Comparison of ENCODE assay signal across 15 cellular contexts in the genomic region with DNA sequence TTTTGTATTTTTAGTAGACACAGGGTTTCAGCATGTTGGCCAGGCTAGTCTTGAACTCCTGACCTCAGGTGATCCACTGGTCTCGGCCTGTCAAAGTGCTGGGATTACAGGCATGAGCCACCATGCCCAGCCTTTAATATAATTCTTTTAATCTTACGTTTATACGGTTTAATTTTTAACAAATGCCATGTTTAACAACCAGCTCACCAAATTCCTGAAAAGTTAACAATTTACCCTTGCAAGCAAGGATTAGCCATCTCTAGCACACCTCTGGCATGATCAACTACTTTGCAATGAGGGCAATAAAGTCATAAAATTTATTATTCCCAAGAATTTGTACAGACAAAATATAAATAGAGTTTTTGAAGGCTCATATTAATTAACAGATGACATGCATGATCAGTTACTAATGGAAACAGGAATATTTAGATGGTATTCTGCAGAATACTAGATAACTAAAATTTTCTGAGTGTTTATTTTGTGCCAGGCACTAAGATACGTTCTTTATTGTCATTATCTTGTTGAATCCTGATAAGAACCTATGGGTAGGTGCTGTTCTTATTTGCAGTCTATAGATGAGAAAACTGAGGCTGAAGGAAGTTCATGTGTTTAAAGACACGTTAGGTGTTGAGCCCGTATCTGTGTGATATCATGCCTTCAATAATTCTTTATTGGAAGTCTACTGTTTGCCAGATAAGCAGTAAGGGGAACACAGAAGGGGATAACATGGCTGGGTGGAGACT.
DNase-seq lines count a peak whose midpoint lies in the region; ATAC-seq and TF ChIP-seq lines count a peak whose summit lies in the region.
"Had no signal": no experiment of that assay in that cellular context is flagged by ENCODE, and none has a peak within 500 bp of the region (broad histone marks: within the 10 kb centered on the region; RNA-seq: fewer than 3 reads in every experiment).

No MANE protein-coding gene starts in this region.

- no peaks in the 10 kb centered on the region for H3K27me3 ChIP-seq in right lobe of liver

- H3K4me1 Mint-ChIP-seq in activated CD4-positive, alpha-beta T cell treated with anti-CD3 and anti-CD28 coated beads, Interleukin-2, amount 10 ng/mL, durations not matched to agents 24 days and 14 days: peaks cover 5% of the 10 kb centered on the region
- peaks cover 5% of the 10 kb centered on the region for H3K4me1 Mint-ChIP-seq in stimulated activated naive CD8-positive, alpha-beta T cell treated with anti-CD3 and anti-CD28 coated beads, Interleukin-15, amount 100 ng/mL, for 72 hours

- no peak for TF ChIP-seq CTCF in epithelial cell of proximal tubule (conservative IDR thresholded peaks at IDR 0.05; ENCODE audit: low read depth, low read length)
- no peak for TF ChIP-seq CTCF in right lobe of liver (IDR thresholded peaks at IDR 0.05)

- no peaks in the 10 kb centered on the region for H3K9me3 ChIP-seq in right lobe of liver

- no peak overlapping the region for H3K27ac ChIP-seq in right lobe of liver
- H3K27ac ChIP-seq: C4-2B, GM23248 had no signal

- intact Hi-C loops in right lobe of liver (cut with DNase I): no loop called here
- intact Hi-C loops in activated CD4-positive, alpha-beta T cell treated with anti-CD3 and anti-CD28 coated beads, Interleukin-2, amount 10 ng/mL, durations not matched to agents 24 days and 14 days (cut with micrococcal nuclease): no loop called here

- TF ChIP-seq POLR2A in right lobe of liver (IDR thresholded peaks at IDR 0.05): no peak

- DNase-seq in HK-2 (ENCODE audit: unreplicated experiment) (peak; percentile 20), epithelial cell of proximal tubule (ENCODE audit: low read depth) (peak; percentile 84), right lobe of liver (peak in 1 of 3 donors; percentile 23), superior temporal gyrus (ENCODE audit: extremely low spot score) (no peak)
- no peak for DNase-seq in activated CD4-positive, alpha-beta T cell treated with anti-CD3 and anti-CD28 coated beads, Interleukin-2, amount 10 ng/mL, durations not matched to agents 24 days and 14 days
- no peak for DNase-seq in stimulated activated naive CD8-positive, alpha-beta T cell treated with anti-CD3 and anti-CD28 coated beads, Interleukin-15, amount 100 ng/mL, for 72 hours
- DNase-seq: GM23248, NCI-H1092, NCI-H1694, NCI-H345, NCI-H69 had no signal

- ATAC-seq in right lobe of liver: peak; percentile 76 to 95 (median 89)
- no peak for ATAC-seq in stimulated activated naive CD8-positive, alpha-beta T cell treated with anti-CD3 and anti-CD28 coated beads, Interleukin-15, amount 100 ng/mL, for 72 hours
- no peak for ATAC-seq in HG02852 (IDR thresholded peaks at IDR 0.05; ENCODE audit: unreplicated experiment)
- ATAC-seq: HCT116, K562 had no signal

- 33% methylated on average over 6 of the region's 6 CpGs for WGBS in right lobe of liver (ENCODE audit: insufficient coverage, low coverage, low lambda C conversion rate, missing lambda C conversion rate)

- H3K36me3 Mint-ChIP-seq in activated CD4-positive, alpha-beta T cell treated with anti-CD3 and anti-CD28 coated beads, Interleukin-2, amount 10 ng/mL, durations not matched to agents 24 days and 14 days (ENCODE audit: low read depth): no peaks in the 10 kb centered on the region

- H3K4me1 ChIP-seq in right lobe of liver: peaks cover 0 to 10% (median 4%) of the 10 kb centered on the region in 4 donors

- no peak overlapping the region for H3K27ac Mint-ChIP-seq in activated CD4-positive, alpha-beta T cell treated with anti-CD3 and anti-CD28 coated beads, Interleukin-2, amount 10 ng/mL, durations not matched to agents 24 days and 14 days
- no peak overlapping the region for H3K27ac Mint-ChIP-seq in stimulated activated naive CD8-positive, alpha-beta T cell treated with anti-CD3 and anti-CD28 coated beads, Interleukin-15, amount 100 ng/mL, for 72 hours

- H3K9me3 Mint-ChIP-seq in activated CD4-positive, alpha-beta T cell treated with anti-CD3 and anti-CD28 coated beads, Interleukin-2, amount 10 ng/mL, durations not matched to agents 24 days and 14 days: no peaks in the 10 kb centered on the region
- H3K9me3 Mint-ChIP-seq in stimulated activated naive CD8-positive, alpha-beta T cell treated with anti-CD3 and anti-CD28 coated beads, Interleukin-15, amount 100 ng/mL, for 72 hours: peaks cover 0 to 5% of the 10 kb centered on the region in 2 donors

- H3K27me3 Mint-ChIP-seq in activated CD4-positive, alpha-beta T cell treated with anti-CD3 and anti-CD28 coated beads, Interleukin-2, amount 10 ng/mL, durations not matched to agents 24 days and 14 days: peaks cover 13% of the 10 kb centered on the region
- H3K27me3 Mint-ChIP-seq in stimulated activated naive CD8-positive, alpha-beta T cell treated with anti-CD3 and anti-CD28 coated beads, Interleukin-15, amount 100 ng/mL, for 72 hours: peaks cover 21% of the 10 kb centered on the region

- no peaks in the 10 kb centered on the region for H3K36me3 ChIP-seq in right lobe of liver

- no peak overlapping the region for H3K4me3 ChIP-seq in epithelial cell of proximal tubule (ENCODE audit: low read depth, low read length)
- no peak overlapping the region for H3K4me3 ChIP-seq in right lobe of liver
- H3K4me3 ChIP-seq: GM23248, K562 had no signal

- H3K4me3 Mint-ChIP-seq in activated CD4-positive, alpha-beta T cell treated with anti-CD3 and anti-CD28 coated beads, Interleukin-2, amount 10 ng/mL, durations not matched to agents 24 days and 14 days: no peak overlapping the region
- no peak overlapping the region for H3K4me3 Mint-ChIP-seq in stimulated activated naive CD8-positive, alpha-beta T cell treated with anti-CD3 and anti-CD28 coated beads, Interleukin-15, amount 100 ng/mL, for 72 hours

Comparison
In these comparisons a context has a peak if more than half of its experiments do, and no peak if none do; other contexts are left out.
1. DNase-seq: peak in HK-2 (single experiment) and epithelial cell of proximal tubule (single experiment); none in activated CD4-positive, alpha-beta T cell treated with anti-CD3 and anti-CD28 coated beads, Interleukin-2, amount 10 ng/mL, durations not matched to agents 24 days and 14 days (single experiment), stimulated activated naive CD8-positive, alpha-beta T cell treated with anti-CD3 and anti-CD28 coated beads, Interleukin-15, amount 100 ng/mL, for 72 hours (0 of 2) and superior temporal gyrus (single experiment).
2. ATAC-seq: peak in right lobe of liver (4 of 4); none in stimulated activated naive CD8-positive, alpha-beta T cell treated with anti-CD3 and anti-CD28 coated beads, Interleukin-15, amount 100 ng/mL, for 72 hours (single experiment) and HG02852 (single experiment).